Comparison of ENCODE assay signal across 8 cellular contexts in genomic region chr4:139651282-139652194, GRCh38. TPM values are rescaled to one million over a fixed set of nuclear protein-coding genes. Genes with fewer than 3 reads are reported as not detected.
DNase-seq lines count a peak whose midpoint lies in the region; TF ChIP-seq lines count a peak whose summit lies in the region.

No MANE protein-coding gene starts in this region.

- H3K27ac ChIP-seq in adrenal gland (no peak overlapping the region), left ventricle myocardium inferior (replicated peaks) (no peak overlapping the region)

- POLR2A ChIA-PET in HEK293T (lab: Yijun Ruan, JAX), result interaction anchor here (2.3 kb wide), 1 partner anchor 95 kb away, joined by 7 read pairs; the partner anchor contains the start of gene SETD7

- TF ChIP-seq CTCF in GM12865 (IDR thresholded peaks at IDR 0.05; ENCODE audit: insufficient read depth, low read depth, low read length, missing control alignments), result peak; percentile 87
- TF ChIP-seq CTCF in adrenal gland (IDR thresholded peaks at IDR 0.05), result peak; percentile 84 to 94 (median 92)
- TF ChIP-seq CTCF in left ventricle myocardium inferior (IDR thresholded peaks at IDR 0.05; ENCODE audit: borderline replicate concordance), result peak; percentile 95
- peak; percentile 93 for TF ChIP-seq CTCF in retinal pigment epithelial cell (conservative IDR thresholded peaks at IDR 0.05; ENCODE audit: low read depth, low read length)

- no peaks in the 10 kb centered on the region for H3K9me3 ChIP-seq in adrenal gland (replicated peaks in 1 of 3)
- H3K9me3 ChIP-seq in left ventricle myocardium inferior (replicated peaks), result no peaks in the 10 kb centered on the region

- DNase-seq in GM12865 (ENCODE audit: low read depth), result peak; percentile 76
- DNase-seq in HEK293T (ENCODE audit: extremely low spot score), result peak; percentile 71
- peak; percentile 69 for DNase-seq in NCI-H1436 (lab: John Stamatoyannopoulos, UW)
- peak; percentile 34 for DNase-seq in T follicular helper cell (ENCODE audit: low read depth)
- DNase-seq in adrenal gland, result peak; percentile 75 to 94 (median 88)
- peak; percentile 80 for DNase-seq in left ventricle myocardium inferior
- no peak for DNase-seq in retinal pigment epithelial cell (ENCODE audit: low read depth)
- DNase-seq in cortex of kidney (lab: John Stamatoyannopoulos, UW), result no peak

- WGBS in adrenal gland, 4 donors, result 9 to 20% (median 11%) methylated on average over 13 of the region's 13 CpGs

- CTCF ChIA-PET in HEK293T (lab: Yijun Ruan, JAX), result interaction anchor here (0.5 to 5.8 kb wide), 17 partner anchors 9 to 533 kb away, joined by 3 to 58 read pairs (median 3); partner anchors contain the start of gene MGST2

- H3K36me3 ChIP-seq in adrenal gland (replicated peaks in 1 of 2) (no peaks in the 10 kb centered on the region), left ventricle myocardium inferior (no peaks in the 10 kb centered on the region)

- no peak overlapping the region for H3K4me3 ChIP-seq in GM12865 (ENCODE audit: low read depth, low read length)
- H3K4me3 ChIP-seq in adrenal gland, result no peak overlapping the region
- peak overlapping the region; percentile 37 for H3K4me3 ChIP-seq in left ventricle myocardium inferior
- H3K4me3 ChIP-seq in retinal pigment epithelial cell (ENCODE audit: low read length), result no peak overlapping the region

- intact Hi-C loops in adrenal gland (cut with DNase I) (loop anchor here in 1 of 2 donors (5.0 kb wide), 1 partner anchor 49 kb away; no protein-coding TSS in a partner anchor), left ventricle myocardium inferior (cut with micrococcal nuclease) (loop anchor here (5.0 kb wide), 1 partner anchor 49 kb away; no protein-coding TSS in a partner anchor)

- H3K4me1 ChIP-seq in adrenal gland (replicated peaks in 1 of 2), result peaks cover 0 to 5% of the 10 kb centered on the region in 2 donors
- peaks cover 6% of the 10 kb centered on the region for H3K4me1 ChIP-seq in left ventricle myocardium inferior

- no peak for TF ChIP-seq POLR2A in adrenal gland (IDR thresholded peaks at IDR 0.05)

- H3K27me3 ChIP-seq in adrenal gland (no peaks in the 10 kb centered on the region), left ventricle myocardium inferior (ENCODE audit: low read depth) (no peaks in the 10 kb centered on the region)

TF ChIP-seq in HEK293T, 16 proteins besides CTCF, POLR2A, EP300 and RAD21:
- TF ChIP-seq FOXM1 (IDR thresholded peaks at IDR 0.05; ENCODE audit: borderline replicate concordance) (no peak), FOXA1 (IDR thresholded peaks at IDR 0.05) (no peak), FOXK2 (IDR thresholded peaks at IDR 0.05) (no peak), NFRKB (IDR thresholded peaks at IDR 0.05) (no peak), BHLHE40 (IDR thresholded peaks at IDR 0.05; ENCODE audit: borderline replicate concordance) (no peak), SP1 (IDR thresholded peaks at IDR 0.05) (no peak), ELF4 (IDR thresholded peaks at IDR 0.05) (no peak)
TF ChIP-seq in HEK293T: peak in this region for 0.

RNA-seq across cellular contexts. Expression of gene MGST2, which starts 14.1 kb away (rescaled TPM):
- 100 to 1,000 TPM in 7 of 8 donors, 10 to 100 TPM in 1; 95.5 to 246 (median 122) TPM for total RNA-seq in adrenal gland
- polyA plus RNA-seq in adrenal gland, result 100 to 1,000 TPM; 110 to 271 (median 154) TPM
- total RNA-seq in left ventricle myocardium inferior, result 134 TPM

Comparison
In these comparisons a context has a peak if more than half of its experiments do, and no peak if none do; other contexts are left out.
1. DNase-seq: peak in GM12865 (single experiment), HEK293T (single experiment), NCI-H1436 (single experiment), T follicular helper cell (single experiment), adrenal gland (7 of 7) and left ventricle myocardium inferior (single experiment); none in retinal pigment epithelial cell (single experiment) and cortex of kidney (single experiment).
2. Peak in every context shown above with its lines, with median percentiles within 50 percentile points of each other: CTCF ChIP-seq.